1 cellular context compared by ENCODE assay signal in genomic region chr1:43389326-43390313, GRCh38.
TF ChIP-seq lines count a peak whose summit lies in the region.

Gene MED8, minus strand, starts transcription at chr1:43389800. Its CDS starts 36 bp downstream, at chr1:43389764.
Gene SZT2, plus strand, starts transcription at chr1:43389899. Its CDS starts 70 bp downstream, at chr1:43389969.

TF ChIP-seq in HEK293, 187 proteins besides CTCF, POLR2A, EP300 and RAD21 (continued from another document and continues in another):
- no peak for TF ChIP-seq ZNF148 (tag by site-specific recombination; IDR thresholded peaks at IDR 0.05; ENCODE audit: borderline replicate concordance)
- TF ChIP-seq EGR2 (tag by site-specific recombination; IDR thresholded peaks at IDR 0.05; ENCODE audit: low read depth): peak; percentile 98
- TF ChIP-seq ZNF335 (tag by site-specific recombination; conservative IDR thresholded peaks at IDR 0.05): peak; percentile 98
- TF ChIP-seq ATF2 (tag by site-specific recombination; IDR thresholded peaks at IDR 0.05; ENCODE audit: low read depth): no peak
- TF ChIP-seq ZNF530 (tag by site-specific recombination; IDR thresholded peaks at IDR 0.05; ENCODE audit: low read depth): no peak
- TF ChIP-seq ZNF311 (tag by site-specific recombination; IDR thresholded peaks at IDR 0.05; ENCODE audit: borderline replicate concordance): no peak
- no peak; the same call in 1 of the 2 replicates for TF ChIP-seq HIC1 (tag by site-specific recombination; IDR thresholded peaks at IDR 0.05)
- TF ChIP-seq ZNF623 (tag by site-specific recombination; IDR thresholded peaks at IDR 0.05): no peak
- TF ChIP-seq ZNF433 (tag by site-specific recombination; IDR thresholded peaks at IDR 0.05; ENCODE audit: low read depth): no peak
- peak; percentile 58 for TF ChIP-seq PRDM10 (tag by site-specific recombination; IDR thresholded peaks at IDR 0.05)
- peak; percentile 46; the same call in 1 of the 2 replicates for TF ChIP-seq KLF10 (tag by site-specific recombination; IDR thresholded peaks at IDR 0.05)
- TF ChIP-seq ZNF664 (tag by site-specific recombination; IDR thresholded peaks at IDR 0.05): no peak
- TF ChIP-seq ZBTB17 (tag by site-specific recombination; IDR thresholded peaks at IDR 0.05): peak; percentile 66; the same call in 1 of the 2 replicates
- no peak for TF ChIP-seq HOXA7 (CRISPR knock-in tag; IDR thresholded peaks at IDR 0.05; ENCODE audit: borderline replicate concordance)
- TF ChIP-seq ZNF426 (tag by site-specific recombination; IDR thresholded peaks at IDR 0.05): no peak
- no peak for TF ChIP-seq ZNF658 (tag by site-specific recombination; IDR thresholded peaks at IDR 0.05)
- TF ChIP-seq ZNF394 (tag by site-specific recombination; IDR thresholded peaks at IDR 0.05; ENCODE audit: borderline replicate concordance): peak; percentile 37; the same call in 1 of the 2 replicates
- no peak for TF ChIP-seq ZNF747 (tag by site-specific recombination; IDR thresholded peaks at IDR 0.05)
- TF ChIP-seq ZNF670 (tag by site-specific recombination; IDR thresholded peaks at IDR 0.05; ENCODE audit: low read depth): no peak
- no peak for TF ChIP-seq ZNF707 (tag by site-specific recombination; IDR thresholded peaks at IDR 0.05)
- no peak for TF ChIP-seq ZNF777 (tag by site-specific recombination; IDR thresholded peaks at IDR 0.05; ENCODE audit: borderline replicate concordance)
- TF ChIP-seq ZNF600 (tag by site-specific recombination; IDR thresholded peaks at IDR 0.05): peak; percentile 68; the same call in 1 of the 2 replicates
- TF ChIP-seq ZNF560 (tag by site-specific recombination; IDR thresholded peaks at IDR 0.05; ENCODE audit: borderline replicate concordance): no peak
- no peak for TF ChIP-seq BCL6B (tag by site-specific recombination; IDR thresholded peaks at IDR 0.05)
- peak; percentile 99 for TF ChIP-seq BCL11B (tag by site-specific recombination; IDR thresholded peaks at IDR 0.05; ENCODE audit: low read depth)
- TF ChIP-seq REPIN1 (tag by site-specific recombination; IDR thresholded peaks at IDR 0.05; ENCODE audit: low read depth): no peak
- TF ChIP-seq ZNF843 (tag by site-specific recombination; IDR thresholded peaks at IDR 0.05): 0 out of 2 replicates have a peak, but pooled peaks have one; percentile 39
- TF ChIP-seq ZSCAN18 (tag by site-specific recombination; IDR thresholded peaks at IDR 0.05): no peak
- TF ChIP-seq ZBTB8A (tag by site-specific recombination; IDR thresholded peaks at IDR 0.05): peak; percentile 93
- TF ChIP-seq ZNF2 (tag by site-specific recombination; IDR thresholded peaks at IDR 0.05): peak; percentile 35
- peak; percentile 42; the same call in 1 of the 2 replicates for TF ChIP-seq ZNF692 (tag by site-specific recombination; IDR thresholded peaks at IDR 0.05)
- TF ChIP-seq OSR2 (tag by site-specific recombination; IDR thresholded peaks at IDR 0.05): peak; percentile 49; the same call in 1 of the 2 replicates
- no peak for TF ChIP-seq ELK4 (IDR thresholded peaks at IDR 0.05; ENCODE audit: borderline replicate concordance, low read depth, low read length)
- no peak for TF ChIP-seq OVOL3 (tag by site-specific recombination; IDR thresholded peaks at IDR 0.05)
- no peak for TF ChIP-seq ZNF202 (tag by site-specific recombination; IDR thresholded peaks at IDR 0.05; ENCODE audit: borderline replicate concordance)
- TF ChIP-seq ZIC2 (tag by site-specific recombination; IDR thresholded peaks at IDR 0.05): peak; percentile 78
- no peak for TF ChIP-seq ZNF138 (tag by site-specific recombination; IDR thresholded peaks at IDR 0.05; ENCODE audit: borderline replicate concordance)
- TF ChIP-seq ZNF555 (tag by site-specific recombination; conservative IDR thresholded peaks at IDR 0.05): no peak
- TF ChIP-seq ZXDB (tag by site-specific recombination; IDR thresholded peaks at IDR 0.05): peak; percentile 85
- TF ChIP-seq ZNF341 (tag by site-specific recombination; IDR thresholded peaks at IDR 0.05; ENCODE audit: low read depth): peak; percentile 97
- TF ChIP-seq PATZ1 (tag by site-specific recombination; IDR thresholded peaks at IDR 0.05): peak; percentile 82
